ENCODE assay signal across 8 cellular contexts in the genomic region with DNA sequence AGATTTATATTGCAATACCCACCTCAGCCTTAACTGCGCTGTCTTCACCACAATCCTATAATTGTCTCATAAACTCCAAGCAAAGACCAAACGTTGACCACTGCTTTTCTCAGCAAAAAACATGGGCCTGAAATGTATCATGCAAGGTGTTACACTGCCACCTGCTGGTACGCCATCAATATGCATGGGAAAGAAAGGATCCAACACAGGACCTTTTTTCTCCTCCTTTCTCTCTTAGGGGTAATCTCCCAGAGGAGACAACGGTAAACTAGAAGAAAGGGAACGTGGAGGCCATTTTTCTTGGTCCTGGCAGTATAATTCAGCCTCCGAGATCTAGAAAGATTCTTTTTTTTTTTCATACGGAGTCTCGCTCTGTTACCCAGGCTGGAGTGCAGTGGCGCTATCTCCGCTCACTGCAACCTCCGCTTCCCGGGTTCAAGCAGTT.
DNase-seq lines count a peak whose midpoint lies in the region; ATAC-seq, FAIRE-seq and TF ChIP-seq lines count a peak whose summit lies in the region.

No MANE protein-coding gene starts in this region.

- in situ Hi-C loops in Panc1 (cut with HindIII; ENCODE audit: low pct_unique_long_range_greater_than_20kb, low sequenced_read_pairs), result no loop called here

- no peak overlapping the region for H3K27ac Mint-ChIP-seq in neural crest cell (ENCODE audit: unreplicated experiment)

- no peaks in the 10 kb centered on the region for H3K36me3 Mint-ChIP-seq in neural crest cell (ENCODE audit: low read depth)

- H3K27me3 ChIP-seq in Karpas-422 (ENCODE audit: low read length) (no peaks in the 10 kb centered on the region), Panc1 (ENCODE audit: control insufficient read depth, insufficient read depth, low read length) (peaks cover 2% of the 10 kb centered on the region; the same call in 1 of the 2 replicates), stomach (no peaks in the 10 kb centered on the region)

- intact Hi-C loops in Panc1 (cut with micrococcal nuclease; ENCODE audit: unreplicated experiment) (loop anchor here (2.0 kb wide), 1 partner anchor 131 kb away; no protein-coding TSS in a partner anchor), stomach (cut with DNase I; ENCODE audit: low total_unique reads) (no loop called here)

- no peaks in the 10 kb centered on the region for H3K4me1 ChIP-seq in Karpas-422 (ENCODE audit: low read length)
- H3K4me1 ChIP-seq in Panc1 (ENCODE audit: control insufficient read depth, insufficient read depth, low read length), result no peaks in the 10 kb centered on the region; the same call in 1 of the 2 replicates
- peaks cover 0 to 12% (median 4%) of the 10 kb centered on the region in 4 donors for H3K4me1 ChIP-seq in stomach

- TF ChIP-seq POLR2A in stomach (IDR thresholded peaks at IDR 0.05), result no peak

- POLR2A ChIA-PET in Panc1 (lab: Charles Lee), result no interaction called here

- CTCF ChIA-PET in Panc1 (lab: Charles Lee), result interaction anchor here (0.6 to 1.2 kb wide), 3 partner anchors 32 to 152 kb away, joined by 3 to 6 read pairs (median 4); no protein-coding TSS in a partner anchor

- TF ChIP-seq EP300 in stomach (IDR thresholded peaks at IDR 0.05), result no peak

- DNase-seq in D721Med (ENCODE audit: insufficient read length, low spot score), result no peak
- DNase-seq in Karpas-422, result peak; percentile 89
- DNase-seq in Panc1 (ENCODE audit: low read depth, low spot score), result peak; percentile 64
- peak; percentile 89 to 92 for DNase-seq in activated T-cell treated with anti-CD3 and anti-CD28 coated beads, Interleukin-2, amount 50 U/mL, for 48 hours
- DNase-seq in fibroblast of mammary gland (ENCODE audit: low read depth), result peak; percentile 84
- peak; percentile 91 for DNase-seq in neural crest cell (ENCODE audit: low read depth, low spot score)
- DNase-seq in stomach, result peak; percentile 90

- ATAC-seq in GM21528 (IDR thresholded peaks at IDR 0.05; ENCODE audit: low FRiP score, unreplicated experiment), result peak; percentile 78
- peak; percentile 90 for ATAC-seq in Panc1

- 41 to 43% (median 42%) methylated on average over 12 of the region's 12 CpGs for WGBS in stomach, 5 donors

- H3K9me3 ChIP-seq in Karpas-422 (ENCODE audit: low read length), result no peaks in the 10 kb centered on the region
- H3K9me3 ChIP-seq in Panc1 (ENCODE audit: control insufficient read depth, insufficient read depth, low read depth, low read length), result no peaks in the 10 kb centered on the region
- H3K9me3 ChIP-seq in stomach, result no peaks in the 10 kb centered on the region

- H3K27ac ChIP-seq in Karpas-422 (ENCODE audit: low read length) (no peak overlapping the region), Panc1 (ENCODE audit: low read length) (no peak overlapping the region), stomach (no peak overlapping the region)

- H3K79me2 ChIP-seq in Karpas-422 (ENCODE audit: low read length), result no peaks in the 10 kb centered on the region

- no peak overlapping the region for H3K4me3 ChIP-seq in Karpas-422 (ENCODE audit: low read length)
- H3K4me3 ChIP-seq in Panc1 (ENCODE audit: low read depth in 2 of 2, low read length in 2 of 2), result peak overlapping the region in 1 of 2 experiments; percentile 28; a peak in 2 of 4 replicates
- H3K4me3 ChIP-seq in fibroblast of mammary gland (ENCODE audit: control insufficient read depth, low read depth, low read length), result no peak overlapping the region
- H3K4me3 ChIP-seq in stomach, result no peak overlapping the region

- no peak overlapping the region for H3K9ac ChIP-seq in Karpas-422 (ENCODE audit: low read length)

- peak; percentile 93 for TF ChIP-seq CTCF in D721Med (IDR thresholded peaks at IDR 0.05; ENCODE audit: insufficient read depth, missing control alignments)
- peak; percentile 81 for TF ChIP-seq CTCF in Panc1 (IDR thresholded peaks at IDR 0.05)
- TF ChIP-seq CTCF in fibroblast of mammary gland (conservative IDR thresholded peaks at IDR 0.05; ENCODE audit: control insufficient read depth, insufficient read depth, low read depth, low read length), result peak; percentile 99
- peak; percentile 98 for TF ChIP-seq CTCF in neural crest cell (conservative IDR thresholded peaks at IDR 0.05)
- peak in 6 of 7 experiments; percentile 77 to 98 (median 93) for TF ChIP-seq CTCF in stomach (IDR thresholded peaks at IDR 0.05)

- H4K20me1 ChIP-seq in Karpas-422 (ENCODE audit: insufficient read depth, low read depth, low read length), result no peaks in the 10 kb centered on the region

- H3K9me2 ChIP-seq in Karpas-422 (replicated peaks; ENCODE audit: insufficient read depth, low read length), result no peaks in the 10 kb centered on the region

- no peak overlapping the region for H3K4me3 Mint-ChIP-seq in neural crest cell

- no peak overlapping the region for H2AFZ ChIP-seq in Karpas-422 (ENCODE audit: low read length)

- H3K36me3 ChIP-seq in Karpas-422 (ENCODE audit: insufficient read depth, low read length) (no peaks in the 10 kb centered on the region), Panc1 (ENCODE audit: control insufficient read depth, insufficient read depth, low read length) (no peaks in the 10 kb centered on the region), stomach (no peaks in the 10 kb centered on the region)

- BruUV-seq in Panc1 (replicated peaks; lab: Mats Ljungman, UMichigan), result no TSS peak

- H3K27me3 Mint-ChIP-seq in neural crest cell (ENCODE audit: low read depth), result peaks cover 15% of the 10 kb centered on the region

- no peak overlapping the region for H3K4me2 ChIP-seq in Karpas-422 (ENCODE audit: low read depth, low read length, poor library complexity, severe bottlenecking)

- no peaks in the 10 kb centered on the region for H3K9me3 Mint-ChIP-seq in neural crest cell

- peak; percentile 95 for FAIRE-seq in D721Med (lab: Jason Lieb, UNC)

- H3K4me1 Mint-ChIP-seq in neural crest cell, result peaks cover 6% of the 10 kb centered on the region
